Comparison of ENCODE assay signal across 20 cellular contexts in the genomic region with DNA sequence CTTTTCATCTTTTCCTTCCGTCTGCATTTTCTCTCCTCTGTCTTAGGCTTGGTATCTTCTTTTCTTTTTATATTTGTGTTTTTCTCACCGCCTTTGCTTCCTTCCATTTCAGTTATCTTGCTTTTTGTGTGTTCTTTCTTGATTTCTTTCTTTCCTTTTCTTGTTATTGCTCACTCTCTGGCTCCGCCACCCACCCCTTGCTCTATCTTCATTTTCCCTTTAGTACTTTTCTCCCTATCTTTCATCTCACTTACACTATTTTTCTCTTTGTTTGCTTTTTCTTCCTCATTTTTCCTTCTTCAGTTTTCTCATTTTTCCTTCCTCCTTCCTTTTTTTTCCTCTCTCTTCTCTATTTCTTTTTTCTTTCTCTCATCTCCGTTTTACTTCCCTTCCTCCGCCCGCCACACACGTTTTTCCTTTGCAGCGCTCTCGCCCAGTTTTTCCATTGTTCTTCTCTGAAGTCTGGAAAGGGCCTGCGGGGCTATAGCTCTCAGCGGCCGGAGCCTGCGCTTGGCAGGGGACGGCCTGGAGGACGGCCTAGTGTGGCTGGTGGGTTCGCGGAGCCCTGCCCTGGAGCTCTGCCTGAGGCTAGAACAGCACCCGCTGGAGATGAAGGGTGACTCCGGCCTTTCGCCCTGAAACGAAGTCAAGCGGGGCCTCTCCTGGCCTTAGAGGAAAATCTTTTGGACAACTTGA. TPM values are rescaled to one million over a fixed set of nuclear protein-coding genes. Genes with fewer than 3 reads are reported as not detected.
DNase-seq lines count a peak whose midpoint lies in the region; ATAC-seq and FAIRE-seq lines count a peak whose summit lies in the region.
"Had no signal": no experiment of that assay in that cellular context is flagged by ENCODE, and none has a peak within 500 bp of the region (broad histone marks: within the 10 kb centered on the region; RNA-seq: fewer than 3 reads in every experiment).

No MANE protein-coding gene starts in this region.

- ATAC-seq in activated naive CD4-positive, alpha-beta T cell treated with anti-CD3 and anti-CD28 coated beads, Interleukin-2, amount 50 U/mL, for 72 hours = no peak
- no peak for ATAC-seq in T-cell (replicated peaks in 1 of 4)
- no peak for ATAC-seq in stimulated activated naive B cell treated with anti-CD40 and anti-IgM and Interleukin-4, amounts not matched to agents 10 μg/mL and 1 μg/mL and 100 μg/mL, for 72 hours (replicated peaks)
- ATAC-seq: HCT116, heart right ventricle, psoas muscle, Right ventricle myocardium inferior had no signal

- peaks cover 100% of the 10 kb centered on the region for H3K27me3 Mint-ChIP-seq in activated naive CD4-positive, alpha-beta T cell treated with anti-CD3 and anti-CD28 coated beads, Interleukin-2, amount 10 ng/mL, durations not matched to agents 7 days and 5 days
- H3K27me3 Mint-ChIP-seq in T-cell = peaks cover 82 to 91% of the 10 kb centered on the region in 2 donors
- peaks cover 80 to 94% of the 10 kb centered on the region in 2 donors for H3K27me3 Mint-ChIP-seq in stimulated activated naive B cell treated with anti-CD40 and anti-IgM and Interleukin-4, amounts not matched to agents 10 μg/mL and 1 μg/mL and 100 μg/mL, for 72 hours
- H3K27me3 Mint-ChIP-seq in activated CD4-positive, alpha-beta memory T cell treated with anti-CD3 and anti-CD28 coated beads, Interleukin-2, amount 10 ng/mL, durations not matched to agents 7 days and 5 days = peaks cover 95% of the 10 kb centered on the region

- H3K4me1 Mint-ChIP-seq in activated naive CD4-positive, alpha-beta T cell treated with anti-CD3 and anti-CD28 coated beads, Interleukin-2, amount 10 ng/mL, durations not matched to agents 7 days and 5 days = peaks cover 11% of the 10 kb centered on the region
- peaks cover 21 to 28% (median 24%) of the 10 kb centered on the region in 3 donors for H3K4me1 Mint-ChIP-seq in T-cell
- H3K4me1 Mint-ChIP-seq in stimulated activated naive B cell treated with anti-CD40 and anti-IgM and Interleukin-4, amounts not matched to agents 10 μg/mL and 1 μg/mL and 100 μg/mL, for 72 hours = peaks cover 23 to 38% of the 10 kb centered on the region in 2 donors
- H3K4me1 Mint-ChIP-seq in activated CD4-positive, alpha-beta memory T cell treated with anti-CD3 and anti-CD28 coated beads, Interleukin-2, amount 10 ng/mL, durations not matched to agents 7 days and 5 days = peaks cover 11% of the 10 kb centered on the region

- H3K27me3 ChIP-seq in iPS-15b (ENCODE audit: control insufficient read depth, insufficient read depth, low read length) = peaks cover 100% of the 10 kb centered on the region

- FAIRE-seq in RCC 7860 (lab: Jason Lieb, UNC) = no peak

- CTCF ChIA-PET in activated naive CD4-positive, alpha-beta T cell treated with anti-CD3 and anti-CD28 coated beads, Interleukin-2, amount 10 ng/mL, durations not matched to agents 7 days and 5 days (lab: Charles Lee) = interaction anchor here (1.2 to 2.5 kb wide), 4 partner anchors 9 to 145 kb away, joined by 4 to 6 read pairs (median 4); no protein-coding TSS in a partner anchor
- CTCF ChIA-PET in T-cell (lab: Charles Lee) = interaction anchor here (0.5 to 1.2 kb wide), 4 partner anchors 10 to 294 kb away, joined by 3 to 4 read pairs (median 3); partner anchors contain the start of gene PRAC2 (in 1 of the 2)
- CTCF ChIA-PET in activated CD4-positive, alpha-beta memory T cell treated with anti-CD3 and anti-CD28 coated beads, Interleukin-2, amount 10 ng/mL, durations not matched to agents 7 days and 5 days (lab: Charles Lee) = interaction anchor here (1.0 to 2.6 kb wide), 3 partner anchors 10 to 119 kb away, joined by 3 to 10 read pairs (median 3); partner anchors contain the start of gene HOXB8

- H3K36me3 Mint-ChIP-seq in activated naive CD4-positive, alpha-beta T cell treated with anti-CD3 and anti-CD28 coated beads, Interleukin-2, amount 10 ng/mL, durations not matched to agents 7 days and 5 days = no peaks in the 10 kb centered on the region
- peaks cover 0 to 7% of the 10 kb centered on the region in 2 donors for H3K36me3 Mint-ChIP-seq in activated naive CD4-positive, alpha-beta T cell treated with anti-CD3 and anti-CD28 coated beads, Interleukin-2, amount 50 U/mL, for 72 hours
- no peaks in the 10 kb centered on the region for H3K36me3 Mint-ChIP-seq in T-cell
- peaks cover 0 to 1% of the 10 kb centered on the region in 2 donors for H3K36me3 Mint-ChIP-seq in stimulated activated naive B cell treated with anti-CD40 and anti-IgM and Interleukin-4, amounts not matched to agents 10 μg/mL and 1 μg/mL and 100 μg/mL, for 72 hours
- H3K36me3 Mint-ChIP-seq in activated CD4-positive, alpha-beta memory T cell treated with anti-CD3 and anti-CD28 coated beads, Interleukin-2, amount 10 ng/mL, durations not matched to agents 7 days and 5 days (ENCODE audit: low read depth) = no peaks in the 10 kb centered on the region

- no peaks in the 10 kb centered on the region for H3K4me1 ChIP-seq in iPS-15b (ENCODE audit: control insufficient read depth, insufficient read depth, low read length)
- H3K4me1 ChIP-seq: psoas muscle had no signal

- POLR2A ChIA-PET in T-cell (lab: Charles Lee) = no interaction called here
- POLR2A ChIA-PET in activated CD4-positive, alpha-beta memory T cell treated with anti-CD3 and anti-CD28 coated beads, Interleukin-2, amount 10 ng/mL, durations not matched to agents 7 days and 5 days (lab: Charles Lee) = interaction anchor here (0.6 to 1.5 kb wide), 3 partner anchors 9 to 14 kb away, joined by 3 to 4 read pairs (median 3); no protein-coding TSS in a partner anchor

- no peak overlapping the region for H3K9ac ChIP-seq in iPS-15b (ENCODE audit: low read depth, low read length)

- H3K9me3 ChIP-seq in iPS-15b (ENCODE audit: control insufficient read depth, insufficient read depth, low read length) = no peaks in the 10 kb centered on the region
- H3K9me3 ChIP-seq: heart right ventricle, psoas muscle had no signal

- H3K27ac Mint-ChIP-seq in activated naive CD4-positive, alpha-beta T cell treated with anti-CD3 and anti-CD28 coated beads, Interleukin-2, amount 10 ng/mL, durations not matched to agents 7 days and 5 days = peak overlapping the region; percentile 53
- no peak overlapping the region for H3K27ac Mint-ChIP-seq in activated naive CD4-positive, alpha-beta T cell treated with anti-CD3 and anti-CD28 coated beads, Interleukin-2, amount 50 U/mL, for 72 hours
- H3K27ac Mint-ChIP-seq in T-cell = peak overlapping the region in 1 of 2 donors; percentile 10
- H3K27ac Mint-ChIP-seq in stimulated activated naive B cell treated with anti-CD40 and anti-IgM and Interleukin-4, amounts not matched to agents 10 μg/mL and 1 μg/mL and 100 μg/mL, for 72 hours = peak overlapping the region; percentile 49
- H3K27ac Mint-ChIP-seq in activated CD4-positive, alpha-beta memory T cell treated with anti-CD3 and anti-CD28 coated beads, Interleukin-2, amount 10 ng/mL, durations not matched to agents 7 days and 5 days = no peak overlapping the region

- no peak for DNase-seq in activated naive CD4-positive, alpha-beta T cell treated with anti-CD3 and anti-CD28 coated beads, Interleukin-2, amount 10 ng/mL, durations not matched to agents 7 days and 5 days
- DNase-seq in activated naive CD4-positive, alpha-beta T cell treated with anti-CD3 and anti-CD28 coated beads, Interleukin-2, amount 50 U/mL, for 72 hours (ENCODE audit: low spot score in 2 of 2) = no peak
- DNase-seq in T-cell = no peak
- no peak for DNase-seq in stimulated activated naive B cell treated with anti-CD40 and anti-IgM and Interleukin-4, amounts not matched to agents 10 μg/mL and 1 μg/mL and 100 μg/mL, for 72 hours
- no peak for DNase-seq in RCC 7860 (ENCODE audit: low spot score)
- DNase-seq in activated CD4-positive, alpha-beta memory T cell treated with anti-CD3 and anti-CD28 coated beads, Interleukin-2, amount 10 ng/mL, durations not matched to agents 7 days and 5 days = no peak
- DNase-seq in stimulated activated CD4-positive, alpha-beta T cell treated with anti-CD3 and anti-CD28 coated beads, Interleukin-1b, Interleukin-23, amount 100 ng/mL, for 48 hours = no peak
- DNase-seq: activated gamma-delta T cell treated with Interleukin-2 at 50 U/mL for 16 hours, heart right ventricle, KG1, NCI-H1417 treated with DMSO at 0.1 percent for 48 hours, NCI-H2227 treated with DMSO at 0.1 percent for 48 hours, psoas muscle, T1000 had no signal

- H3K36me3 ChIP-seq in iPS-15b (ENCODE audit: control insufficient read depth, insufficient read depth, low read length) = no peaks in the 10 kb centered on the region
- H3K36me3 ChIP-seq: heart right ventricle had no signal

- H3K4me3 Mint-ChIP-seq in activated naive CD4-positive, alpha-beta T cell treated with anti-CD3 and anti-CD28 coated beads, Interleukin-2, amount 10 ng/mL, durations not matched to agents 7 days and 5 days = no peak overlapping the region
- peak overlapping the region in 2 of 3 donors; percentile 44 to 45 for H3K4me3 Mint-ChIP-seq in T-cell
- H3K4me3 Mint-ChIP-seq in stimulated activated naive B cell treated with anti-CD40 and anti-IgM and Interleukin-4, amounts not matched to agents 10 μg/mL and 1 μg/mL and 100 μg/mL, for 72 hours = peak overlapping the region; percentile 22 to 48
- no peak overlapping the region for H3K4me3 Mint-ChIP-seq in activated CD4-positive, alpha-beta memory T cell treated with anti-CD3 and anti-CD28 coated beads, Interleukin-2, amount 10 ng/mL, durations not matched to agents 7 days and 5 days

- H3K9me3 Mint-ChIP-seq in activated naive CD4-positive, alpha-beta T cell treated with anti-CD3 and anti-CD28 coated beads, Interleukin-2, amount 10 ng/mL, durations not matched to agents 7 days and 5 days = no peaks in the 10 kb centered on the region
- no peaks in the 10 kb centered on the region for H3K9me3 Mint-ChIP-seq in activated naive CD4-positive, alpha-beta T cell treated with anti-CD3 and anti-CD28 coated beads, Interleukin-2, amount 50 U/mL, for 72 hours
- no peaks in the 10 kb centered on the region for H3K9me3 Mint-ChIP-seq in T-cell
- H3K9me3 Mint-ChIP-seq in stimulated activated naive B cell treated with anti-CD40 and anti-IgM and Interleukin-4, amounts not matched to agents 10 μg/mL and 1 μg/mL and 100 μg/mL, for 72 hours = peaks cover 0 to 2% of the 10 kb centered on the region in 2 donors
- no peaks in the 10 kb centered on the region for H3K9me3 Mint-ChIP-seq in activated CD4-positive, alpha-beta memory T cell treated with anti-CD3 and anti-CD28 coated beads, Interleukin-2, amount 10 ng/mL, durations not matched to agents 7 days and 5 days

- peak overlapping the region; percentile 20 for H3K4me3 ChIP-seq in iPS-15b (ENCODE audit: low read depth, low read length)
- H3K4me3 ChIP-seq: heart right ventricle, psoas muscle had no signal

RNA-seq across cellular contexts. Expression of gene HOXB13, which starts 5.2 kb away (rescaled TPM):
- total RNA-seq in activated naive CD4-positive, alpha-beta T cell treated with anti-CD3 and anti-CD28 coated beads, Interleukin-2, amount 50 U/mL, for 72 hours = not detected
- total RNA-seq in T-cell = under 1 TPM in 1 of 5 donors, not detected in 4; 0.13 TPM
- not detected for total RNA-seq in activated CD4-positive, alpha-beta memory T cell treated with anti-CD3 and anti-CD28 coated beads, Interleukin-2, amount 10 ng/mL, durations not matched to agents 7 days and 5 days
- total RNA-seq: dermis microvascular lymphatic vessel endothelial cell, heart right ventricle, kidney epithelial cell, psoas muscle, Right ventricle myocardium inferior had no signal

RNA-seq across cellular contexts. Expression of gene PRAC2, which starts 10.8 kb away (rescaled TPM):
- total RNA-seq in activated naive CD4-positive, alpha-beta T cell treated with anti-CD3 and anti-CD28 coated beads, Interleukin-2, amount 50 U/mL, for 72 hours = not detected
- total RNA-seq in T-cell = not detected
- not detected for total RNA-seq in activated CD4-positive, alpha-beta memory T cell treated with anti-CD3 and anti-CD28 coated beads, Interleukin-2, amount 10 ng/mL, durations not matched to agents 7 days and 5 days
- total RNA-seq: dermis microvascular lymphatic vessel endothelial cell, heart right ventricle, kidney epithelial cell, psoas muscle, Right ventricle myocardium inferior had no signal

RNA-seq across cellular contexts. Expression of gene PRAC1, which starts 11.5 kb away (rescaled TPM):
- total RNA-seq in activated naive CD4-positive, alpha-beta T cell treated with anti-CD3 and anti-CD28 coated beads, Interleukin-2, amount 50 U/mL, for 72 hours = not detected
- total RNA-seq in T-cell = not detected
- not detected for total RNA-seq in activated CD4-positive, alpha-beta memory T cell treated with anti-CD3 and anti-CD28 coated beads, Interleukin-2, amount 10 ng/mL, durations not matched to agents 7 days and 5 days
- total RNA-seq: dermis microvascular lymphatic vessel endothelial cell, heart right ventricle, kidney epithelial cell, psoas muscle, Right ventricle myocardium inferior, subcutaneous adipose tissue had no signal

Comparison
In these comparisons a context has a peak if more than half of its experiments do, and no peak if none do; other contexts are left out.
1. H3K27ac Mint-ChIP-seq: peak in activated naive CD4-positive, alpha-beta T cell treated with anti-CD3 and anti-CD28 coated beads, Interleukin-2, amount 10 ng/mL, durations not matched to agents 7 days and 5 days (single experiment) and stimulated activated naive B cell treated with anti-CD40 and anti-IgM and Interleukin-4, amounts not matched to agents 10 μg/mL and 1 μg/mL and 100 μg/mL, for 72 hours (single experiment); none in activated naive CD4-positive, alpha-beta T cell treated with anti-CD3 and anti-CD28 coated beads, Interleukin-2, amount 50 U/mL, for 72 hours (0 of 2) and activated CD4-positive, alpha-beta memory T cell treated with anti-CD3 and anti-CD28 coated beads, Interleukin-2, amount 10 ng/mL, durations not matched to agents 7 days and 5 days (single experiment).
2. H3K4me3 Mint-ChIP-seq: peak in T-cell (2 of 3) and stimulated activated naive B cell treated with anti-CD40 and anti-IgM and Interleukin-4, amounts not matched to agents 10 μg/mL and 1 μg/mL and 100 μg/mL, for 72 hours (2 of 2); none in activated naive CD4-positive, alpha-beta T cell treated with anti-CD3 and anti-CD28 coated beads, Interleukin-2, amount 10 ng/mL, durations not matched to agents 7 days and 5 days (single experiment) and activated CD4-positive, alpha-beta memory T cell treated with anti-CD3 and anti-CD28 coated beads, Interleukin-2, amount 10 ng/mL, durations not matched to agents 7 days and 5 days (single experiment).